In genomic region chr21:37202221-37202805, GRCh38 we compare ENCODE assay signal across 18 cellular contexts.
"Had no signal": no experiment of that assay in that cellular context is flagged by ENCODE, and none has a peak within 500 bp of the region (broad histone marks: within the 10 kb centered on the region; RNA-seq: fewer than 3 reads in every experiment).

No MANE protein-coding gene starts in this region.

- H3K27me3 Mint-ChIP-seq: activated naive CD4-positive, alpha-beta T cell treated with anti-CD3 and anti-CD28 coated beads, Interleukin-2, amount 50 U/mL, for 24 hours; activated T-helper 17 cell treated with anti-CD3 and anti-CD28 coated beads, Interleukin-2, amount 50 U/mL, for 72 hours; central memory CD8-positive, alpha-beta T cell; naive B cell; stimulated activated naive B cell treated with anti-CD40 and anti-IgM and Interleukin-4, amounts not matched to agents 10 μg/mL and 1 μg/mL and 100 μg/mL, for 72 hours; T-cell had no signal

- FAIRE-seq: islet of Langerhans, urothelium cell line had no signal

- H3K4me1 Mint-ChIP-seq: activated naive CD4-positive, alpha-beta T cell treated with anti-CD3 and anti-CD28 coated beads, Interleukin-2, amount 50 U/mL, for 24 hours; central memory CD8-positive, alpha-beta T cell had no signal

- H3K9me3 ChIP-seq: gastroesophageal sphincter, heart right ventricle, thyroid gland had no signal

- H3K4me3 Mint-ChIP-seq: activated naive CD4-positive, alpha-beta T cell treated with anti-CD3 and anti-CD28 coated beads, Interleukin-2, amount 50 U/mL, for 24 hours; activated T-helper 17 cell treated with anti-CD3 and anti-CD28 coated beads, Interleukin-2, amount 50 U/mL, for 72 hours; brain; central memory CD8-positive, alpha-beta T cell; naive B cell; stimulated activated naive B cell treated with anti-CD40 and anti-IgM and Interleukin-4, amounts not matched to agents 10 μg/mL and 1 μg/mL and 100 μg/mL, for 72 hours; T-cell had no signal

- H3K4me3 ChIP-seq: coronary artery, gastroesophageal sphincter, heart right ventricle, thyroid gland had no signal

- H3K27ac ChIP-seq: coronary artery, gastroesophageal sphincter, heart right ventricle, thyroid gland had no signal

- DNase-seq: activated CD4-positive, CD25-positive, alpha-beta regulatory T cell treated with anti-CD3 and anti-CD28 coated beads, Interleukin-2, amount 50 U/mL, for 72 hours; amygdala; heart right ventricle; naive B cell; retina; stimulated activated CD4-positive, alpha-beta T cell treated with anti-CD3 and anti-CD28 coated beads, Interleukin-4, amount 100 ng/mL, for 1 hour; stimulated activated naive B cell treated with anti-CD40 and anti-IgM and Interleukin-4, amounts not matched to agents 10 μg/mL and 1 μg/mL and 100 μg/mL, for 72 hours; T-cell; T-helper 9 cell; thyroid gland had no signal

- H3K27ac Mint-ChIP-seq: activated T-helper 17 cell treated with anti-CD3 and anti-CD28 coated beads, Interleukin-2, amount 50 U/mL, for 72 hours; stimulated activated naive B cell treated with anti-CD40 and anti-IgM and Interleukin-4, amounts not matched to agents 10 μg/mL and 1 μg/mL and 100 μg/mL, for 72 hours; T-cell had no signal

- H3K27me3 ChIP-seq: gastroesophageal sphincter, heart right ventricle, thyroid gland had no signal

- H3K9me3 Mint-ChIP-seq: activated naive CD4-positive, alpha-beta T cell treated with anti-CD3 and anti-CD28 coated beads, Interleukin-2, amount 50 U/mL, for 24 hours; activated T-helper 17 cell treated with anti-CD3 and anti-CD28 coated beads, Interleukin-2, amount 50 U/mL, for 72 hours; central memory CD8-positive, alpha-beta T cell; naive B cell; stimulated activated naive B cell treated with anti-CD40 and anti-IgM and Interleukin-4, amounts not matched to agents 10 μg/mL and 1 μg/mL and 100 μg/mL, for 72 hours had no signal

- ATAC-seq: activated T-helper 17 cell treated with anti-CD3 and anti-CD28 coated beads, Interleukin-2, amount 50 U/mL, for 72 hours; gastroesophageal sphincter; heart right ventricle; stimulated activated naive B cell treated with anti-CD40 and anti-IgM and Interleukin-4, amounts not matched to agents 10 μg/mL and 1 μg/mL and 100 μg/mL, for 72 hours; T-cell had no signal
